ENCODE assay signal across 7 cellular contexts in the genomic region with DNA sequence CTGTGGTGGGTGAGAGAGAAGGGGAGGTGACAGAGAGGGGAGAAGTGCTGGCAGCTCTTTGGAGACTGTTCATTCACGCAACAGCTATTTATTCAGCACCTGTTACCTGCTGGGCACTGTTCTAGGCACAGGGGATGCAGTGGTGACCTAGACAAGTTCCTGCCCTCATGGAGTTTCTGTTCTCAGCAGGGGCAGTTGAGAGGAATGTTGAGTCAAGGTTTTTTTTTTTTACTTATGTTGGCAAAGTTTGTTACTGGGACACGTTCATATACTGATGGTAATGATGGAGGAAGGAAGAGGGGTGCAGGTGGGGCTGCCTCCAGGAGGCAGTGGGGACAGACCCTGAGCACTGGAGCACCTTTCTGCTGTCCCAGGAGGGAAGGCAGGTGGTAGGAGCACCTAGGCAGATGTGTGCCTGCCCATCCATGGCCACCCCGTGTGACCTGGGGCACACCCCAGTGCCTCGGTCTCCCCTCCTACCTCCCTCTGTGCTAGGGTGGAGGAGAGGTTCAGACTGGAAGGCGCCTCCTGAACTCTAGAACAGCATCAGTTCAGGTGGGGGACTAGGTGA. TPM values are rescaled to one million over a fixed set of nuclear protein-coding genes. Genes with fewer than 3 reads are reported as not detected.
DNase-seq lines count a peak whose midpoint lies in the region; ATAC-seq and TF ChIP-seq lines count a peak whose summit lies in the region.

No MANE protein-coding gene starts in this region.

- no peaks in the 10 kb centered on the region for H3K9me3 ChIP-seq in PC-3 (ENCODE audit: low read length)
- no peaks in the 10 kb centered on the region for H3K9me3 ChIP-seq in sigmoid colon
- H3K9me3 ChIP-seq in suprapubic skin, result no peaks in the 10 kb centered on the region

- peak overlapping the region; percentile 71 for H3K4me2 ChIP-seq in PC-3 (ENCODE audit: low read length)

- H3K27ac ChIP-seq in PC-3 (ENCODE audit: low read length) (peak overlapping the region; percentile 100), coronary artery (peak overlapping the region; percentile 11 to 52), sigmoid colon (peak overlapping the region in 3 of 4 donors; percentile 54 to 74 (median 61)), suprapubic skin (no peak overlapping the region)

- no peaks in the 10 kb centered on the region for H4K20me1 ChIP-seq in PC-3 (ENCODE audit: low read length)

- H3K4me1 ChIP-seq in PC-3 (ENCODE audit: insufficient read depth, low read length) (peaks cover 41% of the 10 kb centered on the region), sigmoid colon (peaks cover 0 to 24% (median 17%) of the 10 kb centered on the region in 4 donors), suprapubic skin (peaks cover 16% of the 10 kb centered on the region)

- no peaks in the 10 kb centered on the region for H3K9me2 ChIP-seq in PC-3 (replicated peaks; ENCODE audit: low read length)

- H3F3A ChIP-seq in PC-3 (ENCODE audit: low read length, unreplicated experiment), result peaks cover 6% of the 10 kb centered on the region

- peak; percentile 6 for ATAC-seq in GM18498 (IDR thresholded peaks at IDR 0.05; ENCODE audit: unreplicated experiment)
- no peak for ATAC-seq in PC-3

- no TSS peak for BruUV-seq in PC-3 (replicated peaks; lab: Mats Ljungman, UMichigan)

- H3K79me2 ChIP-seq in PC-3 (ENCODE audit: low read length), result peaks cover 54% of the 10 kb centered on the region

- intact Hi-C loops in PC-3 (cut with micrococcal nuclease) (loop anchor here (5.0 kb wide), 1 partner anchor 114 kb away; the partner anchor contains the start of gene SHB), sigmoid colon (cut with DNase I) (no loop called here)

- CTCF ChIA-PET in PC-3 (lab: Charles Lee), result interaction anchor here (0.6 kb wide), 1 partner anchor 62 kb away, joined by 3 read pairs; no protein-coding TSS in a partner anchor

- H3K4me3 ChIP-seq in PC-3 (ENCODE audit: low read length) (no peak overlapping the region), coronary artery (no peak overlapping the region), sigmoid colon (no peak overlapping the region), suprapubic skin (no peak overlapping the region)

- peaks cover 40% of the 10 kb centered on the region for H3K36me3 ChIP-seq in PC-3 (ENCODE audit: low read depth, low read length)
- H3K36me3 ChIP-seq in sigmoid colon, result peaks cover 0 to 17% (median 2%) of the 10 kb centered on the region in 4 donors
- peaks cover 33% of the 10 kb centered on the region for H3K36me3 ChIP-seq in suprapubic skin

- TF ChIP-seq EP300 in sigmoid colon (IDR thresholded peaks at IDR 0.05), result no peak
- TF ChIP-seq EP300 in suprapubic skin (IDR thresholded peaks at IDR 0.05), result no peak

- TF ChIP-seq CTCF in PC-3 (conservative IDR thresholded peaks at IDR 0.05; ENCODE audit: low read depth, low read length) (no peak), coronary artery (IDR thresholded peaks at IDR 0.05) (no peak), sigmoid colon (IDR thresholded peaks at IDR 0.05) (no peak), suprapubic skin (IDR thresholded peaks at IDR 0.05) (no peak)

- H2AFZ ChIP-seq in PC-3 (ENCODE audit: low read length), result no peak overlapping the region

- 92 to 93% methylated on average over 5 of the region's 5 CpGs for WGBS in sigmoid colon, 2 donors
- 92% methylated on average over 4 of the region's 5 CpGs for WGBS in suprapubic skin

- no peak for DNase-seq in PC-3
- no peak for DNase-seq in coronary artery (ENCODE audit: low spot score)
- DNase-seq in sigmoid colon, result no peak
- DNase-seq in NCI-H1436 treated with DMSO at 0.1 percent for 48 hours (lab: John Stamatoyannopoulos, UW), result no peak
- no peak for DNase-seq in suprapubic skin (ENCODE audit: low spot score in 2 of 2)
- no peak for DNase-seq in hepatic stellate cell (ENCODE audit: low spot score)

- TF ChIP-seq POLR2A in sigmoid colon (IDR thresholded peaks at IDR 0.05), result no peak
- no peak for TF ChIP-seq POLR2A in suprapubic skin (IDR thresholded peaks at IDR 0.05)

- peak overlapping the region; percentile 94 for H3K9ac ChIP-seq in PC-3 (ENCODE audit: low read length)

- POLR2A ChIA-PET in PC-3 (lab: Charles Lee; ENCODE audit: unreplicated experiment), result no interaction called here

- H3K27me3 ChIP-seq in PC-3 (ENCODE audit: low read length) (no peaks in the 10 kb centered on the region), sigmoid colon (no peaks in the 10 kb centered on the region), suprapubic skin (no peaks in the 10 kb centered on the region)

RNA-seq across cellular contexts. Expression of gene SLC25A51, which starts 49.4 kb away (rescaled TPM):
- total RNA-seq in PC-3 (2014; rRNA removed) (24.1 and 30.6 TPM in 2 replicates), sigmoid colon (10 to 100 TPM; 19.3 to 31.0 (median 27.3) TPM), suprapubic skin (10 to 100 TPM; 21.0 to 31.6 (median 26.1) TPM)
- 1 to 10 TPM; 4.2 to 8.9 (median 8.6) TPM for polyA plus RNA-seq in sigmoid colon
